ENCODE assay signal across 1 cellular context in the genomic region with DNA sequence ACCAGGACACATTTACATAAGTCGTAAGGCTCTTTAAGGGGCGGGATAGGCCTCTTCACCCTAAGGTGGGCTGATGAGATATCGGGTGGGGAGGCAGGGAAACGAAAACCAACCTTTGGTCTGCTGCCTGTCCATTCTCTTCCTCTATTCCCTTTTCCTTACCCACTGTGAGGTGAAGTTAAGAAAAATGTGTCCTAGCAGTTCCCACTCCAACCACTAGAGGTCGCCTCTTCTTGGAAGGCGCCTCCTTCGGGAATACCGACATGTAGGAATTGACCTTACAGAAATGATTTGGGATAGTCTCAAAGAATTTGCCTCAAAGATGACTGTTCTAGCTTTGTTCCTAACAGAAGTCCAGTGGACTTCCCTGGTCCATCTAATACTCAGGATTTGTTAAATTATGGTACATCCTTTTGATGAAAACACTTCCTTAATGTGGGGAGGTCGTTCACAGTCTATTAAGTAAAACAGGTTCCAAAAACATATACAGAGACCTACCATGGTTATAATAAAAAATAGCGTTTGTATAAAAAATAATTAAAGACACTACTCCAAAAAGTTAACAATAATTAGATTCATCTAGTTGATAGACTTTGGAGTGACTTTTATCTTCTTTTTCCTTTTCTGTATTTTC.
A peak's percentile ranks its signal among the peaks of the same experiment; 100 is the strongest.
TF ChIP-seq lines count a peak whose summit lies in the region.

No MANE protein-coding gene starts in this region.

TF ChIP-seq in GM12878, 131 proteins besides CTCF, POLR2A, EP300 and RAD21 (continued from another document):
- no peak for TF ChIP-seq BRCA1 (IDR thresholded peaks at IDR 0.05; ENCODE audit: low read depth, low read length)
- no peak for TF ChIP-seq ASH2L (IDR thresholded peaks at IDR 0.05; ENCODE audit: borderline replicate concordance, low read depth)
- no peak for TF ChIP-seq POLR2AphosphoS5 (IDR thresholded peaks at IDR 0.05; ENCODE audit: low read length)
- TF ChIP-seq ZBED1 (IDR thresholded peaks at IDR 0.05; ENCODE audit: borderline replicate concordance): no peak
- TF ChIP-seq, protein P1, sequence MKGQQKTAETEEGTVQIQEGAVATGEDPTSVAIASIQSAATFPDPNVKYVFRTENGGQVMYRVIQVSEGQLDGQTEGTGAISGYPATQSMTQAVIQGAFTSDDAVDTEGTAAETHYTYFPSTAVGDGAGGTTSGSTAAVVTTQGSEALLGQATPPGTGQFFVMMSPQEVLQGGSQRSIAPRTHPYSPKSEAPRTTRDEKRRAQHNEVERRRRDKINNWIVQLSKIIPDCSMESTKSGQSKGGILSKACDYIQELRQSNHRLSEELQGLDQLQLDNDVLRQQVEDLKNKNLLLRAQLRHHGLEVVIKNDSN (IDR thresholded peaks at IDR 0.05; ENCODE audit: borderline replicate concordance, extremely low read length, insufficient read depth, low read depth, low read length): no peak
- no peak for TF ChIP-seq RFX5 (IDR thresholded peaks at IDR 0.05; ENCODE audit: low read depth, low read length)
- no peak for TF ChIP-seq MEF2A (IDR thresholded peaks at IDR 0.05; ENCODE audit: insufficient read depth, low read depth, low read length)
- no peak for TF ChIP-seq HDAC2 (IDR thresholded peaks at IDR 0.05)
- TF ChIP-seq, protein P2, sequence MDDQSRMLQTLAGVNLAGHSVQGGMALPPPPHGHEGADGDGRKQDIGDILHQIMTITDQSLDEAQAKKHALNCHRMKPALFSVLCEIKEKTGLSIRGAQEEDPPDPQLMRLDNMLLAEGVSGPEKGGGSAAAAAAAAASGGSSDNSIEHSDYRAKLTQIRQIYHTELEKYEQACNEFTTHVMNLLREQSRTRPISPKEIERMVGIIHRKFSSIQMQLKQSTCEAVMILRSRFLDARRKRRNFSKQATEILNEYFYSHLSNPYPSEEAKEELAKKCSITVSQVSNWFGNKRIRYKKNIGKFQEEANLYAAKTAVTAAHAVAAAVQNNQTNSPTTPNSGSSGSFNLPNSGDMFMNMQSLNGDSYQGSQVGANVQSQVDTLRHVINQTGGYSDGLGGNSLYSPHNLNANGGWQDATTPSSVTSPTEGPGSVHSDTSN (IDR thresholded peaks at IDR 0.05; ENCODE audit: insufficient replicate concordance, low read depth, low read length): no peak
- no peak for TF ChIP-seq ZBTB33 (IDR thresholded peaks at IDR 0.05)
- peak; percentile 70 for TF ChIP-seq SMC3 (IDR thresholded peaks at IDR 0.05; ENCODE audit: borderline replicate concordance, low read length)
- no peak for TF ChIP-seq MXI1 (IDR thresholded peaks at IDR 0.05; ENCODE audit: low read depth, low read length)
- no peak for TF ChIP-seq PKNOX1 (IDR thresholded peaks at IDR 0.05)
- TF ChIP-seq RAD51 (IDR thresholded peaks at IDR 0.05): no peak
- TF ChIP-seq DPF2 (IDR thresholded peaks at IDR 0.05): no peak
